Comparison of ENCODE assay signal across 19 cellular contexts in genomic region chr3:14119166-14119510, GRCh38. TPM values are rescaled to one million over a fixed set of nuclear protein-coding genes. Genes with fewer than 3 reads are reported as not detected.
DNase-seq lines count a peak whose midpoint lies in the region; ATAC-seq, FAIRE-seq and TF ChIP-seq lines count a peak whose summit lies in the region.
"Had no signal": no experiment of that assay in that cellular context is flagged by ENCODE, and none has a peak within 500 bp of the region (broad histone marks: within the 10 kb centered on the region; RNA-seq: fewer than 3 reads in every experiment).

No MANE protein-coding gene starts in this region.

- no peak for FAIRE-seq in A549 (lab: Jason Lieb, UNC)

- 0 out of 2 replicates have a peak, but pooled peaks cover 7% of the 10 kb centered on the region for H4K20me1 ChIP-seq in PC-9 (ENCODE audit: insufficient read depth)

- TF ChIP-seq CTCF in A549 (IDR thresholded peaks at IDR 0.05) (no peak), RWPE2 (IDR thresholded peaks at IDR 0.05; ENCODE audit: poor library complexity, severe bottlenecking) (no peak), fibroblast of villous mesenchyme (IDR thresholded peaks at IDR 0.05; ENCODE audit: insufficient read depth, low read depth, low read length) (no peak), PC-9 (conservative IDR thresholded peaks at IDR 0.05) (no peak), psoas muscle (IDR thresholded peaks at IDR 0.05) (no peak)

- no peak for TF ChIP-seq POLR2A in A549 (IDR thresholded peaks at IDR 0.05; ENCODE audit: low read length)

- no peaks in the 10 kb centered on the region for H3K9me2 ChIP-seq in PC-9 (ENCODE audit: insufficient read depth)

- 0 out of 2 replicates have a peak, but pooled peaks cover 4% of the 10 kb centered on the region for H3F3A ChIP-seq in PC-9 (ENCODE audit: insufficient read depth, low read depth)

- TF ChIP-seq RAD21 in A549 (conservative IDR thresholded peaks at IDR 0.05 in 1 of 2, IDR thresholded peaks at IDR 0.05 in 1 of 2) = no peak

- ATAC-seq in A549 (no peak), RWPE2 (ENCODE audit: low read depth) (no peak), psoas muscle (no peak)
- ATAC-seq: activated T-cell treated with anti-CD3 and anti-CD28 coated beads, Interleukin-2, amount 50 U/mL, for 72 hours; foreskin keratinocyte; stimulated activated effector memory CD8-positive, alpha-beta T cell treated with anti-CD3 and anti-CD28 coated beads, Interleukin-12 subunit alpha, Interleukin-12 subunit beta, amount 100 ng/mL, for 72 hours had no signal

- 59% methylated on average over 2 of the region's 2 CpGs for WGBS in A549 (ENCODE audit: missing lambda C conversion rate)
- 48 to 67% (median 58%) methylated on average over 2 of the region's 2 CpGs for WGBS in psoas muscle, 3 donors

- no peaks in the 10 kb centered on the region for H3K27me3 ChIP-seq in RWPE2 (ENCODE audit: insufficient read depth, poor library complexity, severe bottlenecking)
- no peaks in the 10 kb centered on the region for H3K27me3 ChIP-seq in PC-9 (ENCODE audit: insufficient read depth, low read depth)
- H3K27me3 ChIP-seq in psoas muscle (ENCODE audit: insufficient read depth in 3 of 3, low read length in 2 of 3) = no peaks in the 10 kb centered on the region
- H3K27me3 ChIP-seq: BLaER1 treated with 17β-estradiol and CSF1 and Interleukin-3, amounts not matched to agents 10 nM and 100 nM; foreskin keratinocyte had no signal

- POLR2A ChIA-PET in A549 (lab: Yijun Ruan, JAX) (interaction anchor here (1.1 kb wide), 1 partner anchor 60 kb away, joined by 3 read pairs; the partner anchor contains the start of gene LSM3), PC-9 (lab: Charles Lee; ENCODE audit: unreplicated experiment) (no interaction called here)

- intact Hi-C loops in PC-9 (cut with micrococcal nuclease; ENCODE audit: unreplicated experiment) (no loop called here), psoas muscle (cut with DNase I) (loop anchor here in 1 of 2 donors (5.0 to 10.0 kb wide), 2 partner anchors 222 to 546 kb away; no protein-coding TSS in a partner anchor)

- H3K36me3 ChIP-seq in RWPE2 (ENCODE audit: low read depth) (peaks cover 42% of the 10 kb centered on the region), PC-9 (ENCODE audit: low read depth) (peaks cover 34% of the 10 kb centered on the region; the same call in 1 of the 2 replicates), psoas muscle (ENCODE audit: insufficient read depth in 1 of 2, low read depth in 1 of 2) (peaks cover 21 to 65% of the 10 kb centered on the region in 2 donors)

- H3K4me3 ChIP-seq in A549 = no peak overlapping the region
- no peak overlapping the region for H3K4me3 ChIP-seq in RWPE2 (ENCODE audit: severe bottlenecking)
- no peak overlapping the region for H3K4me3 ChIP-seq in fibroblast of villous mesenchyme (ENCODE audit: low read depth, low read length)
- no peak overlapping the region for H3K4me3 ChIP-seq in PC-9
- H3K4me3 ChIP-seq in psoas muscle = no peak overlapping the region
- H3K4me3 ChIP-seq: BLaER1 treated with 17β-estradiol and CSF1 and Interleukin-3, amounts not matched to agents 10 nM and 100 nM; coronary artery had no signal

- no TSS peak for BruUV-seq in PC-9 (replicated peaks; lab: Mats Ljungman, UMichigan)

- CTCF ChIA-PET in A549 (lab: Yijun Ruan, JAX) = interaction anchor here (0.8 to 1.8 kb wide), 5 partner anchors 26 to 462 kb away, joined by 3 to 6 read pairs (median 4); no protein-coding TSS in a partner anchor
- CTCF ChIA-PET in PC-9 (lab: Charles Lee) = no interaction called here

- H3K9me3 ChIP-seq in A549 = no peaks in the 10 kb centered on the region
- no peaks in the 10 kb centered on the region for H3K9me3 ChIP-seq in RWPE2 (ENCODE audit: severe bottlenecking)
- H3K9me3 ChIP-seq in PC-9 (ENCODE audit: insufficient read depth, low read depth) = no peaks in the 10 kb centered on the region
- no peaks in the 10 kb centered on the region for H3K9me3 ChIP-seq in psoas muscle
- H3K9me3 ChIP-seq: BLaER1 treated with 17β-estradiol and CSF1 and Interleukin-3, amounts not matched to agents 10 nM and 100 nM had no signal

- no peak for TF ChIP-seq EP300 in A549 (IDR thresholded peaks at IDR 0.05)

- no peak for DNase-seq in A549 (ENCODE audit: low read depth in 1 of 2, low spot score in 1 of 2)
- DNase-seq in RWPE2 (ENCODE audit: low spot score) = no peak
- peak; percentile 80 for DNase-seq in fibroblast of villous mesenchyme (ENCODE audit: low read depth)
- no peak for DNase-seq in PC-9
- DNase-seq in NCI-H2196 treated with DMSO at 0.1 percent for 48 hours (lab: John Stamatoyannopoulos, UW; ENCODE audit: unreplicated experiment) = no peak
- DNase-seq in psoas muscle = no peak
- DNase-seq: activated CD4-positive, CD25-positive, alpha-beta regulatory T cell treated with anti-CD3 and anti-CD28 coated beads, Interleukin-2, amount 50 U/mL, for 72 hours; activated CD8-positive, alpha-beta memory T cell treated with anti-CD3 and anti-CD28 coated beads for 24 hours; activated T-cell treated with anti-CD3 and anti-CD28 coated beads, Interleukin-2, amount 50 U/mL, for 72 hours; DMS 273 treated with DMSO at 0.1 percent for 48 hours; GF-D8; kidney glomerular epithelial cell; NCI-H1436; NCI-H2171; retina had no signal

- H3K27ac ChIP-seq in A549 = peak overlapping the region in 1 of 2 experiments; percentile 54; a peak in 2 of 6 replicates
- H3K27ac ChIP-seq in RWPE2 (ENCODE audit: poor library complexity, severe bottlenecking) = peak overlapping the region; percentile 14
- H3K27ac ChIP-seq in PC-9 = no peak overlapping the region
- H3K27ac ChIP-seq in psoas muscle = no peak overlapping the region
- H3K27ac ChIP-seq: BLaER1 treated with 17β-estradiol and CSF1 and Interleukin-3, amounts not matched to agents 10 nM and 100 nM; coronary artery; foreskin keratinocyte had no signal

- no peak overlapping the region for H2AFZ ChIP-seq in PC-9

- peaks cover 27% of the 10 kb centered on the region for H3K79me2 ChIP-seq in PC-9 (ENCODE audit: low read depth)

- H3K4me1 ChIP-seq in A549 (peaks cover 25% of the 10 kb centered on the region), RWPE2 (ENCODE audit: insufficient read depth, poor library complexity, severe bottlenecking) (peaks cover 3% of the 10 kb centered on the region), PC-9 (replicated peaks; ENCODE audit: insufficient read depth) (peaks cover 16% of the 10 kb centered on the region), psoas muscle (peaks cover 13% of the 10 kb centered on the region)

- peak overlapping the region; percentile 40 for H3K4me2 ChIP-seq in A549
- no peak overlapping the region for H3K4me2 ChIP-seq in PC-9

TF ChIP-seq in A549, 52 proteins besides CTCF, POLR2A, EP300 and RAD21:
- TF ChIP-seq JUNB (IDR thresholded peaks at IDR 0.05) (no peak), RCOR1 (IDR thresholded peaks at IDR 0.05; ENCODE audit: low read depth, low read length) (no peak), HES2 (IDR thresholded peaks at IDR 0.05) (no peak), MYC (IDR thresholded peaks at IDR 0.05; ENCODE audit: borderline replicate concordance, low read length) (no peak), ZSCAN20 (CRISPR knock-in tag; IDR thresholded peaks at IDR 0.05) (no peak)
TF ChIP-seq in A549: peak in this region for 0.

RNA-seq across cellular contexts. Expression of gene CHCHD4, which starts 5.5 kb away (rescaled TPM):
- polyA plus RNA-seq in A549 (2011; rRNA removed) (41.9 and 48.8 TPM in 2 replicates), A549 (2017; fragmentation: RNase III; extraction: RNeasy Plus Mini Kit Qiagen cat#74134 plus additional on column Dnase treatment) (35.1 to 37.6 TPM (median 37.3 TPM) in 3 replicates), psoas muscle (10 to 100 TPM; 29.5 to 55.4 (median 38.0) TPM)
- polyA plus RNA-seq in A549 (2012; cell fraction: cytosol; rRNA removed) = 26.2 and 26.3 TPM in 2 replicates
- polyA plus RNA-seq in A549 (2012; cell fraction: nucleus; rRNA removed) = 5.8 and 9.1 TPM in 2 replicates
- 12.5 and 13.3 TPM in 2 replicates for polyA minus RNA-seq in A549 (2011; rRNA and poly(A)+ RNA removed)
- total RNA-seq in fibroblast of villous mesenchyme (7.4 and 10.8 TPM in 2 replicates), PC-9 (2021) (14.4 and 17.6 TPM in 2 replicates), psoas muscle (10 to 100 TPM; 18.5 to 26.8 (median 19.5) TPM)

RNA-seq across cellular contexts. Expression of gene TMEM43, which starts 5.7 kb away (rescaled TPM):
- polyA plus RNA-seq in A549 (2011; rRNA removed) = 75.2 and 79.0 TPM in 2 replicates
- 52.6 and 63.0 TPM in 2 replicates for polyA plus RNA-seq in A549 (2012; cell fraction: cytosol; rRNA removed)
- 95.4 and 111 TPM in 2 replicates for polyA plus RNA-seq in A549 (2012; cell fraction: nucleus; rRNA removed)
- 41.1 to 45.5 TPM (median 42.1 TPM) in 3 replicates for polyA plus RNA-seq in A549 (2017; fragmentation: RNase III; extraction: RNeasy Plus Mini Kit Qiagen cat#74134 plus additional on column Dnase treatment)
- polyA minus RNA-seq in A549 (2011; rRNA and poly(A)+ RNA removed) = 57.2 and 66.3 TPM in 2 replicates
- total RNA-seq in fibroblast of villous mesenchyme = 98.9 and 120 TPM in 2 replicates
- 62.3 and 64.7 TPM in 2 replicates for total RNA-seq in PC-9 (2021)
- total RNA-seq in psoas muscle = 100 to 1,000 TPM in 1 of 4 donors, 10 to 100 TPM in 3; 28.2 to 107 (median 34.2) TPM
- polyA plus RNA-seq in psoas muscle = 10 to 100 TPM; 41.5 to 79.0 (median 48.5) TPM

RNA-seq across cellular contexts. Expression of gene XPC, which starts 59.3 kb away (rescaled TPM):
- 36.3 and 58.9 TPM in 2 replicates for polyA plus RNA-seq in A549 (2011; rRNA removed)
- polyA plus RNA-seq in A549 (2012; cell fraction: cytosol; rRNA removed) = 21.1 and 22.1 TPM in 2 replicates
- polyA plus RNA-seq in A549 (2012; cell fraction: nucleus; rRNA removed) = 41.2 and 43.4 TPM in 2 replicates
- polyA plus RNA-seq in A549 (2017; fragmentation: RNase III; extraction: RNeasy Plus Mini Kit Qiagen cat#74134 plus additional on column Dnase treatment) = 33.8 to 35.4 TPM (median 34.4 TPM) in 3 replicates
- polyA minus RNA-seq in A549 (2011; rRNA and poly(A)+ RNA removed) = 33.0 and 37.9 TPM in 2 replicates
- 33.5 and 54.4 TPM in 2 replicates for total RNA-seq in fibroblast of villous mesenchyme
- 27.1 and 28.8 TPM in 2 replicates for total RNA-seq in PC-9 (2021)
- total RNA-seq in psoas muscle = 10 to 100 TPM; 15.1 to 19.5 (median 16.8) TPM
- 1 to 10 TPM; 5.3 to 8.4 (median 6.2) TPM for polyA plus RNA-seq in psoas muscle

RNA-seq across cellular contexts. Expression of gene LSM3, which starts 59.5 kb away (rescaled TPM):
- polyA plus RNA-seq in A549 (2011; rRNA removed) = 11.8 and 23.9 TPM in 2 replicates
- 6.5 and 9.1 TPM in 2 replicates for polyA plus RNA-seq in A549 (2012; cell fraction: cytosol; rRNA removed)
- 1.2 and 2.5 TPM in 2 replicates for polyA plus RNA-seq in A549 (2012; cell fraction: nucleus; rRNA removed)
- polyA plus RNA-seq in A549 (2017; fragmentation: RNase III; extraction: RNeasy Plus Mini Kit Qiagen cat#74134 plus additional on column Dnase treatment) = 32.0 to 36.1 TPM (median 33.0 TPM) in 3 replicates
- 1.8 and 2.4 TPM in 2 replicates for polyA minus RNA-seq in A549 (2011; rRNA and poly(A)+ RNA removed)
- 5.5 and 7.3 TPM in 2 replicates for total RNA-seq in fibroblast of villous mesenchyme
- 8.7 and 18.3 TPM in 2 replicates for total RNA-seq in PC-9 (2021)
- total RNA-seq in psoas muscle = 10 to 100 TPM; 11.1 to 14.9 (median 13.2) TPM
- 10 to 100 TPM; 13.9 to 20.2 (median 17.7) TPM for polyA plus RNA-seq in psoas muscle
